Comparison of ENCODE assay signal across 17 cellular contexts in genomic region chr20:24590193-24590982, GRCh38.
A peak's percentile ranks its signal among the peaks of the same experiment; 100 is the strongest.
DNase-seq lines count a peak whose midpoint lies in the region; ATAC-seq and TF ChIP-seq lines count a peak whose summit lies in the region.
"Had no signal": no experiment of that assay in that cellular context is flagged by ENCODE, and none has a peak within 500 bp of the region (broad histone marks: within the 10 kb centered on the region; RNA-seq: fewer than 3 reads in every experiment).

No MANE protein-coding gene starts in this region.

- H3K36me3 ChIP-seq in GM23338 (ENCODE audit: insufficient read depth) (no peaks in the 10 kb centered on the region), OCI-LY7 (ENCODE audit: insufficient read depth, low read length) (no peaks in the 10 kb centered on the region)

- H4K20me1 ChIP-seq in GM23338 (replicated peaks; ENCODE audit: insufficient read depth) = no peaks in the 10 kb centered on the region
- H4K20me1 ChIP-seq in OCI-LY7 (ENCODE audit: insufficient read depth, low read length) = no peaks in the 10 kb centered on the region

- no TSS peak for BruUV-seq in OCI-LY7 (replicated peaks; lab: Mats Ljungman, UMichigan)

- POLR2A ChIA-PET in OCI-LY7 (lab: Charles Lee) = interaction anchor here (1.2 kb wide), 1 partner anchor 24 kb away, joined by 3 read pairs; no protein-coding TSS in a partner anchor

- H3F3A ChIP-seq in GM23338 (replicated peaks; ENCODE audit: low read depth) = no peaks in the 10 kb centered on the region

- no peaks in the 10 kb centered on the region for H3K79me2 ChIP-seq in GM23338 (replicated peaks; ENCODE audit: insufficient read depth)
- no peaks in the 10 kb centered on the region for H3K79me2 ChIP-seq in OCI-LY7 (ENCODE audit: insufficient read depth, low read depth, low read length)

- H3K36me3 Mint-ChIP-seq in GM23338 (ENCODE audit: low read depth) = no peaks in the 10 kb centered on the region; the same call in 2 of the 3 replicates

- H2AFZ ChIP-seq in GM23338 (no peak overlapping the region), OCI-LY7 (ENCODE audit: low read length) (no peak overlapping the region)

- peaks cover 5% of the 10 kb centered on the region for H3K4me1 Mint-ChIP-seq in GM23338

- no peak overlapping the region for H3K27ac ChIP-seq in GM23338 (ENCODE audit: low read depth)
- H3K27ac ChIP-seq in OCI-LY7 (ENCODE audit: low read depth, low read length, poor library complexity, severe bottlenecking) = no peak overlapping the region

- H3K9me3 ChIP-seq in OCI-LY7 (ENCODE audit: low read length) = no peaks in the 10 kb centered on the region

- TF ChIP-seq CTCF in GM23338 (conservative IDR thresholded peaks at IDR 0.05; ENCODE audit: low read depth in 2 of 2) = no peak
- TF ChIP-seq CTCF in GM13976 (IDR thresholded peaks at IDR 0.05; ENCODE audit: borderline replicate concordance, control extremely low read depth, extremely low read depth, insufficient read depth, missing control alignments) = no peak
- no peak for TF ChIP-seq CTCF in OCI-LY7 (conservative IDR thresholded peaks at IDR 0.05; ENCODE audit: low read length)

- ATAC-seq in GM23338 = peak; percentile 66

- no peaks in the 10 kb centered on the region for H3K9me2 ChIP-seq in GM23338 (ENCODE audit: insufficient read depth)
- no peaks in the 10 kb centered on the region for H3K9me2 ChIP-seq in OCI-LY7 (ENCODE audit: insufficient read depth, low read length)

- no peaks in the 10 kb centered on the region for H3K4me1 ChIP-seq in GM23338 (ENCODE audit: insufficient read depth)
- H3K4me1 ChIP-seq in OCI-LY7 (ENCODE audit: insufficient read depth, low read length, poor library complexity, severe bottlenecking) = no peaks in the 10 kb centered on the region

- H3K27ac Mint-ChIP-seq in GM23338 = peak overlapping the region; percentile 36; the same call in 1 of the 2 replicates

- in situ Hi-C loops in GM13976 (cut with MboI; ENCODE audit: low sequenced_read_pairs, unreplicated experiment) = no loop called here

- CTCF ChIA-PET in OCI-LY7 (lab: Charles Lee; ENCODE audit: unreplicated experiment) = no interaction called here

- intact Hi-C loops in OCI-LY7 (cut with micrococcal nuclease; ENCODE audit: unreplicated experiment) = no loop called here

- H3K27me3 ChIP-seq in GM23338 (ENCODE audit: insufficient read depth) = no peaks in the 10 kb centered on the region

- H3K4me3 ChIP-seq in GM23338 (no peak overlapping the region), OCI-LY7 (ENCODE audit: low read depth, low read length, poor library complexity, severe bottlenecking) (no peak overlapping the region)

- no peaks in the 10 kb centered on the region for H3K9me3 Mint-ChIP-seq in GM23338

- DNase-seq in GM23338 (ENCODE audit: low spot score) (no peak), RPMI7951 (ENCODE audit: low read depth) (peak; percentile 32), left kidney (ENCODE audit: low read depth, low spot score) (peak; percentile 44), retina (peak; percentile 55), GM13976 (ENCODE audit: low spot score) (no peak), OCI-LY7 (ENCODE audit: low spot score) (no peak), NCI-H510A (lab: John Stamatoyannopoulos, UW) (no peak), iPS-NIHi11 (ENCODE audit: low spot score) (no peak)
- DNase-seq: ACHN; COR-L47; GDM1; HCEC 1CT; NCI-H1092 treated with DMSO at 0.1 percent for 48 hours; NCI-H1694; NCI-H748 treated with DMSO at 0.1 percent for 48 hours; NK-92 treated with Interleukin-12 subunit alpha and Interleukin-12 subunit beta, amount 100 ng/mL, for 24 hours; SHP77 treated with DMSO at 0.1 percent for 48 hours had no signal

- H3K4me3 Mint-ChIP-seq in GM23338 = no peak overlapping the region

- H3K27me3 Mint-ChIP-seq in GM23338 (ENCODE audit: insufficient read depth, low read depth, poor library complexity) = peaks cover 12% of the 10 kb centered on the region

- H3K4me2 ChIP-seq in GM23338 (no peak overlapping the region), OCI-LY7 (ENCODE audit: low read length) (no peak overlapping the region)

TF ChIP-seq in GM23338, 12 proteins besides CTCF, POLR2A, EP300 and RAD21:
- no peak for TF ChIP-seq EZH2phosphoT487 (IDR thresholded peaks at IDR 0.05; ENCODE audit: unreplicated experiment)
- TF ChIP-seq ZNF331 (CRISPR knock-in tag; IDR thresholded peaks at IDR 0.05; ENCODE audit: low read depth) = no peak
- TF ChIP-seq POLR2AphosphoS5 (IDR thresholded peaks at IDR 0.05; ENCODE audit: low read depth) = no peak
- no peak for TF ChIP-seq EZH2 (IDR thresholded peaks at IDR 0.05; ENCODE audit: low read depth, unreplicated experiment)
- TF ChIP-seq REST (IDR thresholded peaks at IDR 0.05; ENCODE audit: unreplicated experiment) = no peak
- TF ChIP-seq ZNF114 (CRISPR knock-in tag; IDR thresholded peaks at IDR 0.05) = no peak
- TF ChIP-seq CREB1 (CRISPR knock-in tag; IDR thresholded peaks at IDR 0.05; ENCODE audit: low read depth) = no peak
- TF ChIP-seq ETS1 (IDR thresholded peaks at IDR 0.05) = no peak

Comparison
In these comparisons a context has a peak if more than half of its experiments do, and no peak if none do; other contexts are left out.
1. DNase-seq: peak in RPMI7951 (single experiment), left kidney (single experiment) and retina (single experiment); none in GM23338 (single experiment), GM13976 (single experiment), OCI-LY7 (single experiment), NCI-H510A (single experiment) and iPS-NIHi11 (single experiment).